ENCODE assay signal across 8 cellular contexts in the genomic region with DNA sequence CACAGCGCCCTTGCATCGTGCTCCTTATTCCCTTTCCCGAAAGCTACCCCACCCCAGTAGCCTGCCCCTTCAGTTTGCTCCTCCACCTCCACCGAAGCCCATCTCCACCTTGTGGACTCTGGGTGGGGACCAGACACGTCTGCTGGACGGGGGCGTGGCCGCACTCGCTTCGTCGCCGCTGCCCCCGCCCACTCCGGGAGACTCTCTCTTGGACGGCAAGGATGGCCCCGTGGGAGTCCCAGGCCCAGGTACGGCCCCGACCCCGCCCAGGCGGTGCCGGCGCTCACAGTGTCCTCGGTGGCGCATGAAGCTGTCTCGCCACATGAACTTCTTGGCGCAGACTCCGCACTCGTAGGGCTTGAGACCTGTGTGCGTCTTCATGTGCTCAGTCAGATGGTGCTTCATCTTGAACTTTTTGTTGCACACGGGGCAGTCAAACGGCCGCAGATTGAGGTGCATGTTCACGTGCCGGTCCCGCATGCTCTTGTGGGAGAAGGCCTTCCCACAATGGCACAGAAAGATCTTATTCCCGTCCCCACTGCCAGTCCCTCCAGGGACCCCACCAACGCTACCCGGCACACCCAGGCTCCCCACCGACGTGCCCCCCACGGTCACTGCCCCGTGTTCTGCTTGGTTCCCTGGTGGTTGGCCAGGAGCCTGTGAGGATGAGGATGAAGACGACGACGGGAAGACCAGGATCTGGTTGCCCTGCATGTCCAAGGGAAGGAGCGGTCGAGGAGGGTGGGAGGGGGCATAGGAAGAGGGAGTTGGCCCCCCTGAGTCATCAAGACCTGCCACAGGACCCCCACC. TPM values are rescaled to one million over a fixed set of nuclear protein-coding genes. Genes with fewer than 3 reads are reported as not detected.
DNase-seq lines count a peak whose midpoint lies in the region; ATAC-seq, FAIRE-seq and TF ChIP-seq lines count a peak whose summit lies in the region.

No MANE protein-coding gene starts in this region.

- peak overlapping the region; percentile 96 for H3K4me3 Mint-ChIP-seq in MCF 10A (ENCODE audit: unreplicated experiment)

- no peak overlapping the region for H3K9ac ChIP-seq in HepG2 (ENCODE audit: insufficient read depth, low read depth, low read length)

- H3K27ac ChIP-seq in HepG2 (ENCODE audit: extremely low read length, insufficient read depth, low read length) (peak overlapping the region; percentile 83), tibial artery (peak overlapping the region; percentile 95)

- no peak for FAIRE-seq in HepG2 (lab: Jason Lieb, UNC)

- in situ Hi-C loops in Caki2 (cut with HindIII; ENCODE audit: low pct_unique_long_range_greater_than_20kb, low sequenced_read_pairs) (no loop called here), HepG2 (cut with HindIII; ENCODE audit: extremely low pct_ligation_motif_present, low pct_unique_long_range_greater_than_20kb) (no loop called here)

- TF ChIP-seq EP300 in HepG2 (IDR thresholded peaks at IDR 0.05; ENCODE audit: low read depth in 2 of 2, low read length in 2 of 2) (no peak), HepG2 (CRISPR knock-in tag; IDR thresholded peaks at IDR 0.05; ENCODE audit: borderline replicate concordance) (no peak)

- H3K4me3 ChIP-seq in MG63: peak overlapping the region; percentile 92; the same call in 1 of the 2 replicates
- H3K4me3 ChIP-seq in HepG2 (replicated peaks in 1 of 3; ENCODE audit: insufficient read depth in 1 of 3, low read depth in 2 of 3, low read length in 3 of 3): peak overlapping the region in 1 of 3 experiments; percentile 98; a peak in 2 of 6 replicates
- H3K4me3 ChIP-seq in tibial artery: peak overlapping the region; percentile 83 to 94

- H4K20me1 ChIP-seq in HepG2 (ENCODE audit: insufficient read depth, low read length): peaks cover 3% of the 10 kb centered on the region; the same call in 1 of the 2 replicates

- POLR2A ChIA-PET in MCF 10A (lab: Yijun Ruan, JAX) (interaction anchor here (1.5 kb wide), 1 partner anchor 61 kb away, joined by 6 read pairs; no protein-coding TSS in a partner anchor), HepG2 (lab: Yijun Ruan, JAX) (no interaction called here)

- H3K36me3 ChIP-seq in MG63 (peaks cover 45% of the 10 kb centered on the region), HepG2 (replicated peaks in 1 of 2; ENCODE audit: control insufficient read depth in 1 of 2, insufficient read depth in 2 of 2, low read length in 2 of 2) (peaks cover 5 to 17% of the 10 kb centered on the region in 2 experiments), tibial artery (peaks cover 14 to 35% (median 17%) of the 10 kb centered on the region in 3 donors)

- CTCF ChIA-PET in MCF 10A (lab: Yijun Ruan, JAX) (interaction anchor here (0.7 to 1.5 kb wide), 2 partner anchors 50 to 76 kb away, joined by 4 to 5 read pairs; no protein-coding TSS in a partner anchor), HepG2 (lab: Yijun Ruan, JAX; ENCODE audit: low intra/inter-chr PET ratio, low total read pairs) (no interaction called here)

- H3K27me3 Mint-ChIP-seq in MCF 10A (ENCODE audit: insufficient read depth, unreplicated experiment): no peaks in the 10 kb centered on the region

- intact Hi-C loops in MCF 10A (cut with micrococcal nuclease): no loop called here
- intact Hi-C loops in HepG2 (cut with micrococcal nuclease; ENCODE audit: unreplicated experiment): loop anchor here (5.0 kb wide), 1 partner anchor 43 kb away; a partner anchor contains a TSS
- intact Hi-C loops in tibial artery (cut with DNase I; ENCODE audit: low total_unique reads): loop anchor here (10.0 kb wide), 1 partner anchor 110 kb away; a partner anchor contains a TSS

- H2AFZ ChIP-seq in HepG2 (ENCODE audit: low read length): no peak overlapping the region

- WGBS in HepG2 (ENCODE audit: low lambda C conversion rate): 92% methylated on average over 47 of the region's 47 CpGs

- ATAC-seq in HepG2 (no peak), GM21825 (IDR thresholded peaks at IDR 0.05; ENCODE audit: unreplicated experiment) (no peak)

- TF ChIP-seq RAD21 in HepG2 (CRISPR knock-in tag; IDR thresholded peaks at IDR 0.05): no peak

- peaks cover 81% of the 10 kb centered on the region for H3K36me3 Mint-ChIP-seq in MCF 10A (ENCODE audit: insufficient read depth, unreplicated experiment)

- H3K27ac Mint-ChIP-seq in MCF 10A (ENCODE audit: low read depth, unreplicated experiment): peak overlapping the region; percentile 99

- DNase-seq in Caki2 (ENCODE audit: low read depth) (peak; percentile 79), MG63 (no peak), MCF 10A (ENCODE audit: unreplicated experiment) (peak; percentile 16), HepG2 (ENCODE audit: low spot score) (no peak), tibial artery (peak in 1 of 2 donors; percentile 80), SIG-M5 (lab: John Stamatoyannopoulos, UW) (no peak), NCI-H226 (no peak)

- H3K79me2 ChIP-seq in HepG2 (ENCODE audit: insufficient read depth, low read length): peaks cover 20% of the 10 kb centered on the region

- 0 out of 2 replicates have a peak overlapping the region, but pooled peaks have one; percentile 94 for H3K4me2 ChIP-seq in HepG2 (ENCODE audit: low read depth, low read length)

- BruUV-seq in MCF 10A (replicated peaks; lab: Mats Ljungman, UMichigan) (no TSS peak), HepG2 (replicated peaks; lab: Mats Ljungman, UMichigan) (no TSS peak)

- no peak for TF ChIP-seq CTCF in MCF 10A (IDR thresholded peaks at IDR 0.05; ENCODE audit: unreplicated experiment)
- no peak for TF ChIP-seq CTCF in HepG2 (CRISPR knock-in tag; IDR thresholded peaks at IDR 0.05)
- TF ChIP-seq CTCF in tibial artery (IDR thresholded peaks at IDR 0.05): no peak

- H3K4me1 Mint-ChIP-seq in MCF 10A (ENCODE audit: insufficient read depth, unreplicated experiment): peaks cover 50% of the 10 kb centered on the region

- H3K4me1 ChIP-seq in HepG2 (ENCODE audit: insufficient read depth, low read length) (peaks cover 44% of the 10 kb centered on the region), tibial artery (peaks cover 0 to 64% (median 50%) of the 10 kb centered on the region in 4 donors)

- no peak for TF ChIP-seq POLR2A in HepG2 (IDR thresholded peaks at IDR 0.05; ENCODE audit: insufficient read depth in 1 of 2, low read depth in 2 of 2, low read length in 2 of 2)

- no peaks in the 10 kb centered on the region for H3K9me3 Mint-ChIP-seq in MCF 10A (ENCODE audit: unreplicated experiment)

- H3K9me3 ChIP-seq in MG63 (no peaks in the 10 kb centered on the region), HepG2 (ENCODE audit: low read length) (no peaks in the 10 kb centered on the region), tibial artery (no peaks in the 10 kb centered on the region)

- H3K27me3 ChIP-seq in MG63 (no peaks in the 10 kb centered on the region), HepG2 (ENCODE audit: control insufficient read depth in 1 of 2, insufficient read depth in 2 of 2, low read length in 2 of 2) (no peaks in the 10 kb centered on the region; a peak in 1 of 5 replicates), tibial artery (no peaks in the 10 kb centered on the region)

RNA-seq across cellular contexts. Expression of a gene that starts 1.3 kb away (rescaled TPM):
- 132 and 145 TPM in 2 replicates for total RNA-seq in Caki2 (2014; rRNA removed; shearing (Covaris generic); ENCODE audit: low replicate concordance)
- total RNA-seq in MG63 (2014; rRNA removed; shearing (Covaris generic); ENCODE audit: low replicate concordance): 37.5 and 89.0 TPM in 2 replicates
- total RNA-seq in MCF 10A (2022) (84.9 and 87.9 TPM in 2 replicates), HepG2 (2016; rRNA removed; fragmentation: Illumina TruSeq; extraction: Trizol) (16.4 and 32.3 TPM in 2 replicates)
- total RNA-seq in HepG2 (2016; cell fraction: cytosol; rRNA removed; fragmentation: Illumina TruSeq; extraction: Trizol; ENCODE audit: low read depth): 3.4 and 4.1 TPM in 2 replicates
- 13.6 and 35.0 TPM in 2 replicates for total RNA-seq in HepG2 (2016; cell fraction: insoluble cytoplasmic fraction; rRNA removed; fragmentation: Illumina TruSeq; extraction: Trizol)
- 11.4 and 11.8 TPM in 2 replicates for total RNA-seq in HepG2 (2016; cell fraction: membrane; rRNA removed; fragmentation: Illumina TruSeq; extraction: Trizol)
- 44.6 and 52.1 TPM in 2 replicates for total RNA-seq in HepG2 (2016; cell fraction: nucleus; rRNA removed; fragmentation: Illumina TruSeq; extraction: Trizol)
- 27.4 and 34.1 TPM in 2 replicates for polyA plus RNA-seq in HepG2 (2011; rRNA removed)
- 14.8 and 18.3 TPM in 2 replicates for polyA plus RNA-seq in HepG2 (2011; cell fraction: cytosol; rRNA removed)
- polyA plus RNA-seq in HepG2 (2011; cell fraction: nucleus; rRNA removed): 62.2 and 64.2 TPM in 2 replicates
- 21.4 and 27.7 TPM in 2 replicates for polyA plus RNA-seq in HepG2 (2012)
- polyA plus RNA-seq in HepG2 (2016; cell fraction: cytosol; fragmentation: Illumina TruSeq; extraction: Trizol; ENCODE audit: low read depth): 3.1 and 3.4 TPM in 2 replicates
- 15.2 and 22.3 TPM in 2 replicates for polyA plus RNA-seq in HepG2 (2016; cell fraction: insoluble cytoplasmic fraction; fragmentation: Illumina TruSeq; extraction: Trizol; ENCODE audit: low read depth)
- 9.3 and 9.6 TPM in 2 replicates for polyA plus RNA-seq in HepG2 (2016; cell fraction: membrane; fragmentation: Illumina TruSeq; extraction: Trizol; ENCODE audit: low read depth)
- polyA plus RNA-seq in HepG2 (2016; cell fraction: nucleus; fragmentation: Illumina TruSeq; extraction: Trizol; ENCODE audit: insufficient read depth, low read depth): 88.3 and 92.5 TPM in 2 replicates
- 44.2 and 51.1 TPM in 2 replicates for polyA minus RNA-seq in HepG2 (2011; rRNA and poly(A)+ RNA removed; ENCODE audit: low replicate concordance)
- 23.7 and 33.9 TPM in 2 replicates for polyA minus RNA-seq in HepG2 (2011; cell fraction: cytosol; rRNA and poly(A)+ RNA removed)
- 18.7 and 22.5 TPM in 2 replicates for polyA minus RNA-seq in HepG2 (2011; cell fraction: nucleus; rRNA and poly(A)+ RNA removed)

RNA-seq across cellular contexts. Expression of a gene that starts 2.4 kb away (rescaled TPM):
- total RNA-seq in Caki2 (2014; rRNA removed; shearing (Covaris generic); ENCODE audit: low replicate concordance): 16.1 and 16.6 TPM in 2 replicates
- total RNA-seq in MG63 (2014; rRNA removed; shearing (Covaris generic); ENCODE audit: low replicate concordance): 6.2 and 20.0 TPM in 2 replicates
- total RNA-seq in MCF 10A (2022): 12.3 and 15.5 TPM in 2 replicates
- 6.6 and 8.0 TPM in 2 replicates for total RNA-seq in HepG2 (2016; rRNA removed; fragmentation: Illumina TruSeq; extraction: Trizol)
- 2.3 and 2.6 TPM in 2 replicates for total RNA-seq in HepG2 (2016; cell fraction: cytosol; rRNA removed; fragmentation: Illumina TruSeq; extraction: Trizol; ENCODE audit: low read depth)
- total RNA-seq in HepG2 (2016; cell fraction: insoluble cytoplasmic fraction; rRNA removed; fragmentation: Illumina TruSeq; extraction: Trizol): 5.5 and 8.7 TPM in 2 replicates
- total RNA-seq in HepG2 (2016; cell fraction: membrane; rRNA removed; fragmentation: Illumina TruSeq; extraction: Trizol): 7.1 and 7.2 TPM in 2 replicates
- total RNA-seq in HepG2 (2016; cell fraction: nucleus; rRNA removed; fragmentation: Illumina TruSeq; extraction: Trizol): 5.7 and 6.4 TPM in 2 replicates
- 10.6 and 13.4 TPM in 2 replicates for polyA plus RNA-seq in HepG2 (2011; rRNA removed)
- 8.3 and 11.3 TPM in 2 replicates for polyA plus RNA-seq in HepG2 (2011; cell fraction: cytosol; rRNA removed)
- 21.6 and 22.3 TPM in 2 replicates for polyA plus RNA-seq in HepG2 (2011; cell fraction: nucleus; rRNA removed)
- polyA plus RNA-seq in HepG2 (2012): 7.0 and 7.7 TPM in 2 replicates
- 1.6 and 1.7 TPM in 2 replicates for polyA plus RNA-seq in HepG2 (2016; cell fraction: cytosol; fragmentation: Illumina TruSeq; extraction: Trizol; ENCODE audit: low read depth)
- 6.1 and 6.4 TPM in 2 replicates for polyA plus RNA-seq in HepG2 (2016; cell fraction: insoluble cytoplasmic fraction; fragmentation: Illumina TruSeq; extraction: Trizol; ENCODE audit: low read depth)
- 5.8 and 6.0 TPM in 2 replicates for polyA plus RNA-seq in HepG2 (2016; cell fraction: membrane; fragmentation: Illumina TruSeq; extraction: Trizol; ENCODE audit: low read depth)
- polyA plus RNA-seq in HepG2 (2016; cell fraction: nucleus; fragmentation: Illumina TruSeq; extraction: Trizol; ENCODE audit: insufficient read depth, low read depth): 12.9 TPM in 2 replicates
- polyA minus RNA-seq in HepG2 (2011; rRNA and poly(A)+ RNA removed; ENCODE audit: low replicate concordance): 17.5 and 28.0 TPM in 2 replicates
- 5.7 and 6.2 TPM in 2 replicates for polyA minus RNA-seq in HepG2 (2011; cell fraction: cytosol; rRNA and poly(A)+ RNA removed)
- 7.8 and 9.8 TPM in 2 replicates for polyA minus RNA-seq in HepG2 (2011; cell fraction: nucleus; rRNA and poly(A)+ RNA removed)

RNA-seq across cellular contexts. Expression of a gene that starts 7.6 kb away (rescaled TPM):
- total RNA-seq in Caki2 (2014; rRNA removed; shearing (Covaris generic); ENCODE audit: low replicate concordance): 56.5 and 59.5 TPM in 2 replicates
- 27.3 and 34.2 TPM in 2 replicates for total RNA-seq in MG63 (2014; rRNA removed; shearing (Covaris generic); ENCODE audit: low replicate concordance)
- total RNA-seq in MCF 10A (2022) (39.7 and 47.7 TPM in 2 replicates), HepG2 (2016; rRNA removed; fragmentation: Illumina TruSeq; extraction: Trizol) (48.9 and 49.4 TPM in 2 replicates)
- total RNA-seq in HepG2 (2016; cell fraction: cytosol; rRNA removed; fragmentation: Illumina TruSeq; extraction: Trizol; ENCODE audit: low read depth): 9.4 and 11.8 TPM in 2 replicates
- total RNA-seq in HepG2 (2016; cell fraction: insoluble cytoplasmic fraction; rRNA removed; fragmentation: Illumina TruSeq; extraction: Trizol): 39.5 and 51.1 TPM in 2 replicates
- 35.4 and 40.7 TPM in 2 replicates for total RNA-seq in HepG2 (2016; cell fraction: membrane; rRNA removed; fragmentation: Illumina TruSeq; extraction: Trizol)
- total RNA-seq in HepG2 (2016; cell fraction: nucleus; rRNA removed; fragmentation: Illumina TruSeq; extraction: Trizol): 28.1 and 35.0 TPM in 2 replicates
- polyA plus RNA-seq in HepG2 (2011; rRNA removed): 21.5 and 21.8 TPM in 2 replicates
- 8.9 and 9.8 TPM in 2 replicates for polyA plus RNA-seq in HepG2 (2011; cell fraction: cytosol; rRNA removed)
- 37.6 and 42.8 TPM in 2 replicates for polyA plus RNA-seq in HepG2 (2011; cell fraction: nucleus; rRNA removed)
- polyA plus RNA-seq in HepG2 (2012): 28.0 and 40.6 TPM in 2 replicates
- 9.5 and 11.3 TPM in 2 replicates for polyA plus RNA-seq in HepG2 (2016; cell fraction: cytosol; fragmentation: Illumina TruSeq; extraction: Trizol; ENCODE audit: low read depth)
- 46.2 and 62.5 TPM in 2 replicates for polyA plus RNA-seq in HepG2 (2016; cell fraction: insoluble cytoplasmic fraction; fragmentation: Illumina TruSeq; extraction: Trizol; ENCODE audit: low read depth)
- 27.7 and 31.8 TPM in 2 replicates for polyA plus RNA-seq in HepG2 (2016; cell fraction: membrane; fragmentation: Illumina TruSeq; extraction: Trizol; ENCODE audit: low read depth)
- 75.8 and 76.6 TPM in 2 replicates for polyA plus RNA-seq in HepG2 (2016; cell fraction: nucleus; fragmentation: Illumina TruSeq; extraction: Trizol; ENCODE audit: insufficient read depth, low read depth)
- polyA minus RNA-seq in HepG2 (2011; rRNA and poly(A)+ RNA removed; ENCODE audit: low replicate concordance): 15.6 and 16.1 TPM in 2 replicates
- 7.0 and 9.3 TPM in 2 replicates for polyA minus RNA-seq in HepG2 (2011; cell fraction: cytosol; rRNA and poly(A)+ RNA removed)
- 10.8 and 15.5 TPM in 2 replicates for polyA minus RNA-seq in HepG2 (2011; cell fraction: nucleus; rRNA and poly(A)+ RNA removed)

RNA-seq across cellular contexts. Expression of a gene that starts 16.4 kb away (rescaled TPM):
- 38.8 and 53.7 TPM in 2 replicates for total RNA-seq in Caki2 (2014; rRNA removed; shearing (Covaris generic); ENCODE audit: low replicate concordance)
- 71.9 and 123 TPM in 2 replicates for total RNA-seq in MG63 (2014; rRNA removed; shearing (Covaris generic); ENCODE audit: low replicate concordance)
- 30.4 and 37.9 TPM in 2 replicates for total RNA-seq in MCF 10A (2022)
- total RNA-seq in HepG2 (2016; rRNA removed; fragmentation: Illumina TruSeq; extraction: Trizol): 16.5 and 22.9 TPM in 2 replicates
- 5.6 and 5.8 TPM in 2 replicates for total RNA-seq in HepG2 (2016; cell fraction: cytosol; rRNA removed; fragmentation: Illumina TruSeq; extraction: Trizol; ENCODE audit: low read depth)
- 14.4 and 22.0 TPM in 2 replicates for total RNA-seq in HepG2 (2016; cell fraction: insoluble cytoplasmic fraction; rRNA removed; fragmentation: Illumina TruSeq; extraction: Trizol)
- 14.1 and 14.8 TPM in 2 replicates for total RNA-seq in HepG2 (2016; cell fraction: membrane; rRNA removed; fragmentation: Illumina TruSeq; extraction: Trizol)
- 21.1 and 24.8 TPM in 2 replicates for total RNA-seq in HepG2 (2016; cell fraction: nucleus; rRNA removed; fragmentation: Illumina TruSeq; extraction: Trizol)
- 47.4 and 55.8 TPM in 2 replicates for polyA plus RNA-seq in HepG2 (2011; rRNA removed)
- 24.1 and 32.5 TPM in 2 replicates for polyA plus RNA-seq in HepG2 (2011; cell fraction: cytosol; rRNA removed)
- polyA plus RNA-seq in HepG2 (2011; cell fraction: nucleus; rRNA removed): 260 and 280 TPM in 2 replicates
- polyA plus RNA-seq in HepG2 (2012): 33.1 and 35.4 TPM in 2 replicates
- 4.2 and 4.6 TPM in 2 replicates for polyA plus RNA-seq in HepG2 (2016; cell fraction: cytosol; fragmentation: Illumina TruSeq; extraction: Trizol; ENCODE audit: low read depth)
- polyA plus RNA-seq in HepG2 (2016; cell fraction: insoluble cytoplasmic fraction; fragmentation: Illumina TruSeq; extraction: Trizol; ENCODE audit: low read depth): 12.1 and 14.6 TPM in 2 replicates
- 9.4 and 10.4 TPM in 2 replicates for polyA plus RNA-seq in HepG2 (2016; cell fraction: membrane; fragmentation: Illumina TruSeq; extraction: Trizol; ENCODE audit: low read depth)
- polyA plus RNA-seq in HepG2 (2016; cell fraction: nucleus; fragmentation: Illumina TruSeq; extraction: Trizol; ENCODE audit: insufficient read depth, low read depth): 53.5 and 54.5 TPM in 2 replicates
- 47.5 and 84.0 TPM in 2 replicates for polyA minus RNA-seq in HepG2 (2011; rRNA and poly(A)+ RNA removed; ENCODE audit: low replicate concordance)
- polyA minus RNA-seq in HepG2 (2011; cell fraction: cytosol; rRNA and poly(A)+ RNA removed): 16.0 and 18.0 TPM in 2 replicates
- polyA minus RNA-seq in HepG2 (2011; cell fraction: nucleus; rRNA and poly(A)+ RNA removed): 45.7 and 51.1 TPM in 2 replicates

RNA-seq across cellular contexts. Expression of a gene that starts 25.7 kb away (rescaled TPM):
- total RNA-seq in Caki2 (2014; rRNA removed; shearing (Covaris generic); ENCODE audit: low replicate concordance): 151 and 264 TPM in 2 replicates
- total RNA-seq in MG63 (2014; rRNA removed; shearing (Covaris generic); ENCODE audit: low replicate concordance): 488 and 596 TPM in 2 replicates
- 54.7 and 67.1 TPM in 2 replicates for total RNA-seq in MCF 10A (2022)
- total RNA-seq in HepG2 (2016; rRNA removed; fragmentation: Illumina TruSeq; extraction: Trizol): 87.0 and 118 TPM in 2 replicates
- total RNA-seq in HepG2 (2016; cell fraction: cytosol; rRNA removed; fragmentation: Illumina TruSeq; extraction: Trizol; ENCODE audit: low read depth): 21.9 and 25.1 TPM in 2 replicates
- 97.0 and 123 TPM in 2 replicates for total RNA-seq in HepG2 (2016; cell fraction: insoluble cytoplasmic fraction; rRNA removed; fragmentation: Illumina TruSeq; extraction: Trizol)
- 19.5 and 24.7 TPM in 2 replicates for total RNA-seq in HepG2 (2016; cell fraction: membrane; rRNA removed; fragmentation: Illumina TruSeq; extraction: Trizol)
- total RNA-seq in HepG2 (2016; cell fraction: nucleus; rRNA removed; fragmentation: Illumina TruSeq; extraction: Trizol): 35.5 and 41.4 TPM in 2 replicates
- 75.5 and 92.2 TPM in 2 replicates for polyA plus RNA-seq in HepG2 (2011; rRNA removed)
- 41.4 and 48.4 TPM in 2 replicates for polyA plus RNA-seq in HepG2 (2011; cell fraction: cytosol; rRNA removed)
- polyA plus RNA-seq in HepG2 (2011; cell fraction: nucleus; rRNA removed): 65.1 and 96.7 TPM in 2 replicates
- polyA plus RNA-seq in HepG2 (2012): 78.6 and 94.5 TPM in 2 replicates
- 20.6 and 21.5 TPM in 2 replicates for polyA plus RNA-seq in HepG2 (2016; cell fraction: cytosol; fragmentation: Illumina TruSeq; extraction: Trizol; ENCODE audit: low read depth)
- polyA plus RNA-seq in HepG2 (2016; cell fraction: insoluble cytoplasmic fraction; fragmentation: Illumina TruSeq; extraction: Trizol; ENCODE audit: low read depth): 142 and 148 TPM in 2 replicates
- 20.0 and 22.3 TPM in 2 replicates for polyA plus RNA-seq in HepG2 (2016; cell fraction: membrane; fragmentation: Illumina TruSeq; extraction: Trizol; ENCODE audit: low read depth)
- polyA plus RNA-seq in HepG2 (2016; cell fraction: nucleus; fragmentation: Illumina TruSeq; extraction: Trizol; ENCODE audit: insufficient read depth, low read depth): 80.0 and 80.7 TPM in 2 replicates
- polyA minus RNA-seq in HepG2 (2011; rRNA and poly(A)+ RNA removed; ENCODE audit: low replicate concordance): 11.7 and 27.1 TPM in 2 replicates
- polyA minus RNA-seq in HepG2 (2011; cell fraction: cytosol; rRNA and poly(A)+ RNA removed): 14.2 and 19.7 TPM in 2 replicates
- polyA minus RNA-seq in HepG2 (2011; cell fraction: nucleus; rRNA and poly(A)+ RNA removed): 28.1 and 34.1 TPM in 2 replicates

Comparison
In these comparisons a context has a peak if more than half of its experiments do, and no peak if none do; other contexts are left out.
1. DNase-seq: peak in Caki2 (single experiment) and MCF 10A (single experiment); none in MG63 (single experiment), HepG2 (single experiment), SIG-M5 (single experiment) and NCI-H226 (single experiment).